Comparison of ENCODE assay signal across 19 cellular contexts in the genomic region with DNA sequence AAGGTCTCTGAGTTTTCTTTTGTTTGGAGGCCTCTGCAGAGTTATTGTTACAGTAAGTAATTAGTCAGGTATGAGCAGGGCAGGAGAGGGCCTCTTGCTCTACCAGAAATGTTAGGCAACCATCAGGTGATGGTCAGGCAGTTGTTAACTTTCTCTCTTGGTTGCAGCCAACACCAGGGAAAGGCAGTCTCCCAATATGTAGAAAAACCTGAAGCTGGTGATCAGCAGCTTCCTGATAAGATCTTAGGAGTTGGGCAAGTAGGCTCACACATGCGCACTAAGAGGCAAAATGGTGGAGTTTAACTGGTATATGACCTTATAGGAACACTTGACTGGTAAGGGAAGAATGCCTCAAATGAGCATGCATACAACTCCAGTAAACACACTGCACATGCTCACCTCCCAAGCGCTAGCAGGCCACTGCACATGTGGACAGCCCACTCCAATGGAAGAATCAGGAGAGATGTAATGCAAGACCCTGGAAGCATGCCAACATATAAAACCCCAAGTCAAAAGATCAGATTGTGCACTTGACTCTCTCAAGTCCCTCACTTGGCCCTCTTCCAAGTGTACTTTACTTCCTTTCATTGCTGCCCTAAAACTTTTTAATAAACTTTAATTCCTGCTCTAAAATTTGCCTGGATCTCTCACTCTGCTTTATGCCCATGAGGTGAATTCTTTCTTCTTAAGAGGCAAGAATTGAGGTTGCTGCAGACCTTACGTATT. TPM values are rescaled to one million over a fixed set of nuclear protein-coding genes. Genes with fewer than 3 reads are reported as not detected.
"Had no signal": no experiment of that assay in that cellular context is flagged by ENCODE, and none has a peak within 500 bp of the region (broad histone marks: within the 10 kb centered on the region; RNA-seq: fewer than 3 reads in every experiment).

No MANE protein-coding gene starts in this region.

- H3K4me2 ChIP-seq: neural progenitor cell had no signal

- H3K27ac ChIP-seq: gastrocnemius medialis, heart right ventricle, lower lobe of right lung, neural progenitor cell, pancreas, stomach, testis had no signal

- ATAC-seq: effector memory CD8-positive, alpha-beta T cell; gastrocnemius medialis; heart right ventricle; left cardiac atrium; lower lobe of right lung; pancreas; sciatic nerve had no signal

- H3K27me3 ChIP-seq: gastrocnemius medialis, heart right ventricle, neural progenitor cell, pancreas, stomach, testis had no signal

- H3K9me3 ChIP-seq: gastrocnemius medialis, lower lobe of right lung, pancreas, stomach, testis had no signal

- H3K4me3 Mint-ChIP-seq: activated naive CD8-positive, alpha-beta T cell treated with anti-CD3 and anti-CD28 coated beads, Interleukin-2, amount 10 ng/mL, durations not matched to agents 7 days and 5 days; activated T-helper 1 cell treated with anti-CD3 and anti-CD28 coated beads, Interleukin-12 subunit alpha, Interleukin-12 subunit beta, Interleukin-2, Interleukin-4 antibody, amounts not matched to agents 30 ng/mL and 10 ng/mL and 1 ng/mL, durations not matched to agents 14 hours and 24 hours and 36 hours; effector memory CD8-positive, alpha-beta T cell; naive B cell; neural progenitor cell had no signal

- DNase-seq: activated CD4-positive, CD25-positive, alpha-beta regulatory T cell treated with anti-CD3 and anti-CD28 coated beads, Interleukin-2, amount 50 U/mL, for 72 hours; activated naive CD8-positive, alpha-beta T cell treated with anti-CD3 and anti-CD28 coated beads, Interleukin-2, amount 10 ng/mL, durations not matched to agents 7 days and 5 days; anterior cingulate cortex; dermis blood vessel endothelial cell; effector memory CD8-positive, alpha-beta T cell; gastrocnemius medialis; heart right ventricle; left cardiac atrium; lower lobe of right lung; naive B cell; pancreas; stimulated activated CD4-positive, alpha-beta T cell treated with anti-CD3 and anti-CD28 coated beads, Interleukin-12 subunit alpha, Interleukin-12 subunit beta, amount 100 ng/mL, for 4 hours; stimulated activated CD4-positive, alpha-beta T cell treated with anti-CD3 and anti-CD28 coated beads, Interleukin-2, amount 100 ng/mL, for 24 hours; stomach; testis had no signal

- H3K4me1 ChIP-seq: gastrocnemius medialis, heart right ventricle, lower lobe of right lung, neural progenitor cell, pancreas, stomach, testis had no signal

- H2AFZ ChIP-seq: neural progenitor cell had no signal

- H3K4me1 Mint-ChIP-seq: activated naive CD8-positive, alpha-beta T cell treated with anti-CD3 and anti-CD28 coated beads, Interleukin-2, amount 10 ng/mL, durations not matched to agents 7 days and 5 days; naive B cell; neural progenitor cell had no signal

- H3K9me3 Mint-ChIP-seq: activated T-helper 1 cell treated with anti-CD3 and anti-CD28 coated beads, Interleukin-12 subunit alpha, Interleukin-12 subunit beta, Interleukin-2, Interleukin-4 antibody, amounts not matched to agents 30 ng/mL and 10 ng/mL and 1 ng/mL, durations not matched to agents 14 hours and 24 hours and 36 hours; effector memory CD8-positive, alpha-beta T cell; naive B cell; neural progenitor cell had no signal

- H3K36me3 ChIP-seq: gastrocnemius medialis, heart right ventricle, lower lobe of right lung, neural progenitor cell, pancreas, stomach had no signal

- H3K4me3 ChIP-seq: gastrocnemius medialis, heart right ventricle, lower lobe of right lung, neural progenitor cell, pancreas, stomach, testis had no signal

- H3K27ac Mint-ChIP-seq: activated naive CD8-positive, alpha-beta T cell treated with anti-CD3 and anti-CD28 coated beads, Interleukin-2, amount 10 ng/mL, durations not matched to agents 7 days and 5 days; activated T-helper 1 cell treated with anti-CD3 and anti-CD28 coated beads, Interleukin-12 subunit alpha, Interleukin-12 subunit beta, Interleukin-2, Interleukin-4 antibody, amounts not matched to agents 30 ng/mL and 10 ng/mL and 1 ng/mL, durations not matched to agents 14 hours and 24 hours and 36 hours; effector memory CD8-positive, alpha-beta T cell; naive B cell; neural progenitor cell had no signal

- H3K36me3 Mint-ChIP-seq: activated naive CD8-positive, alpha-beta T cell treated with anti-CD3 and anti-CD28 coated beads, Interleukin-2, amount 10 ng/mL, durations not matched to agents 7 days and 5 days; naive B cell; neural progenitor cell had no signal

RNA-seq across cellular contexts. Expression of gene RAB39A, which starts 46.0 kb away (rescaled TPM):
- total RNA-seq: activated T-helper 1 cell treated with anti-CD3 and anti-CD28 coated beads, Interleukin-12 subunit alpha, Interleukin-12 subunit beta, Interleukin-2, Interleukin-4 antibody, amounts not matched to agents 30 ng/mL and 10 ng/mL and 1 ng/mL, durations not matched to agents 14 hours and 24 hours and 36 hours; chondrocyte had no signal
